ENCODE assay signal across 13 cellular contexts in genomic region chr17:50452627-50453300, GRCh38. TPM values are rescaled to one million over a fixed set of nuclear protein-coding genes. Genes with fewer than 3 reads are reported as not detected.
A peak's percentile ranks its signal among the peaks of the same experiment; 100 is the strongest.
DNase-seq lines count a peak whose midpoint lies in the region; ATAC-seq, FAIRE-seq and TF ChIP-seq lines count a peak whose summit lies in the region.
"Had no signal": no experiment of that assay in that cellular context is flagged by ENCODE, and none has a peak within 500 bp of the region (broad histone marks: within the 10 kb centered on the region; RNA-seq: fewer than 3 reads in every experiment).

No MANE protein-coding gene starts in this region.

- no peaks in the 10 kb centered on the region for H3K9me3 Mint-ChIP-seq in activated CD4-positive, alpha-beta T cell treated with anti-CD3 and anti-CD28 coated beads, Interleukin-2, amount 10 ng/mL, durations not matched to agents 7 days and 5 days
- H3K9me3 Mint-ChIP-seq: activated T-cell treated with anti-CD3 and anti-CD28 coated beads, Interleukin-2, amount 50 U/mL, for 4 hours; WTC11 had no signal

- no peak overlapping the region for H3K27ac ChIP-seq in adrenal gland

- CTCF ChIA-PET in activated CD4-positive, alpha-beta T cell treated with anti-CD3 and anti-CD28 coated beads, Interleukin-2, amount 10 ng/mL, durations not matched to agents 7 days and 5 days (lab: Charles Lee), result interaction anchor here (1.2 kb wide), 1 partner anchor 9 kb away, joined by 3 read pairs; no protein-coding TSS in a partner anchor

- H3K27me3 Mint-ChIP-seq in activated CD4-positive, alpha-beta T cell treated with anti-CD3 and anti-CD28 coated beads, Interleukin-2, amount 10 ng/mL, durations not matched to agents 7 days and 5 days, result no peaks in the 10 kb centered on the region

- no peak overlapping the region for H3K4me3 Mint-ChIP-seq in activated CD4-positive, alpha-beta T cell treated with anti-CD3 and anti-CD28 coated beads, Interleukin-2, amount 10 ng/mL, durations not matched to agents 7 days and 5 days
- H3K4me3 Mint-ChIP-seq: activated T-cell treated with anti-CD3 and anti-CD28 coated beads, Interleukin-2, amount 50 U/mL, for 4 hours; WTC11 had no signal

- no peaks in the 10 kb centered on the region for H3K36me3 Mint-ChIP-seq in activated CD4-positive, alpha-beta T cell treated with anti-CD3 and anti-CD28 coated beads, Interleukin-2, amount 10 ng/mL, durations not matched to agents 7 days and 5 days (ENCODE audit: low read depth)
- H3K36me3 Mint-ChIP-seq: WTC11 had no signal

- WGBS in adrenal gland, 4 donors, result 83 to 90% (median 86%) methylated on average over 10 of the region's 10 CpGs

- POLR2A ChIA-PET in activated CD4-positive, alpha-beta T cell treated with anti-CD3 and anti-CD28 coated beads, Interleukin-2, amount 10 ng/mL, durations not matched to agents 7 days and 5 days (lab: Charles Lee), result no interaction called here

- peaks cover 7% of the 10 kb centered on the region for H3K4me1 Mint-ChIP-seq in activated CD4-positive, alpha-beta T cell treated with anti-CD3 and anti-CD28 coated beads, Interleukin-2, amount 10 ng/mL, durations not matched to agents 7 days and 5 days
- H3K4me1 Mint-ChIP-seq: WTC11 had no signal

- TF ChIP-seq POLR2A in adrenal gland (IDR thresholded peaks at IDR 0.05), result no peak

- no peaks in the 10 kb centered on the region for H3K9me3 ChIP-seq in adrenal gland (replicated peaks in 1 of 3)

- no peak overlapping the region for H3K4me3 ChIP-seq in adrenal gland

- H3K27ac Mint-ChIP-seq in activated CD4-positive, alpha-beta T cell treated with anti-CD3 and anti-CD28 coated beads, Interleukin-2, amount 10 ng/mL, durations not matched to agents 7 days and 5 days, result no peak overlapping the region

- no peaks in the 10 kb centered on the region for H3K27me3 ChIP-seq in adrenal gland

- H3K4me1 ChIP-seq in adrenal gland (replicated peaks in 1 of 2), result peaks cover 9 to 21% of the 10 kb centered on the region in 2 donors

- FAIRE-seq in frontal cortex (lab: Jason Lieb, UNC), result no peak

- intact Hi-C loops in adrenal gland (cut with DNase I), result no loop called here

- DNase-seq in SKM-1 treated with dmso at 0.1 percent for 144 hours (lab: John Stamatoyannopoulos, UW; ENCODE audit: unreplicated experiment) (peak; percentile 28), SKM-1 (lab: John Stamatoyannopoulos, UW; ENCODE audit: unreplicated experiment) (no peak), NCI-H226 (peak; percentile 55), adrenal gland (no peak), frontal cortex (ENCODE audit: low spot score in 2 of 2) (no peak)
- no peak for DNase-seq in activated CD4-positive, alpha-beta T cell treated with anti-CD3 and anti-CD28 coated beads, Interleukin-2, amount 10 ng/mL, durations not matched to agents 7 days and 5 days
- DNase-seq: 8988T; activated T-cell treated with anti-CD3 and anti-CD28 coated beads, Interleukin-2, amount 50 U/mL, for 4 hours had no signal

- H3K36me3 ChIP-seq in adrenal gland (replicated peaks in 1 of 2), result no peaks in the 10 kb centered on the region

- ATAC-seq in esophagus mucosa, result peak; percentile 32
- no peak for ATAC-seq in GM21367 (IDR thresholded peaks at IDR 0.05; ENCODE audit: unreplicated experiment)
- ATAC-seq: activated T-cell treated with anti-CD3 and anti-CD28 coated beads, Interleukin-2, amount 50 U/mL, for 4 hours had no signal

- TF ChIP-seq CTCF in adrenal gland (IDR thresholded peaks at IDR 0.05), result no peak

RNA-seq across cellular contexts. Expression of gene CHAD, which starts 15.9 kb away (rescaled TPM):
- total RNA-seq in esophagus mucosa (not detected), adrenal gland (10 to 100 TPM in 2 of 8 donors, 1 to 10 TPM in 6; 2.6 to 26.6 (median 6.3) TPM), frontal cortex (not detected)
- polyA plus RNA-seq in adrenal gland, result 10 to 100 TPM in 2 of 3 donors, 1 to 10 TPM in 1; 7.2 to 11.1 (median 10.9) TPM
- total RNA-seq in activated CD4-positive, alpha-beta T cell treated with anti-CD3 and anti-CD28 coated beads, Interleukin-2, amount 10 ng/mL, durations not matched to agents 7 days and 5 days, result not detected
- total RNA-seq: activated T-cell treated with anti-CD3 and anti-CD28 coated beads, Interleukin-2, amount 50 U/mL, for 4 hours; mononuclear cell; subcutaneous adipose tissue had no signal

RNA-seq across cellular contexts. Expression of gene RSAD1, which starts 25.9 kb away (rescaled TPM):
- total RNA-seq in esophagus mucosa, result 10.8 TPM
- 10 to 100 TPM; 28.4 to 77.3 (median 51.8) TPM for total RNA-seq in adrenal gland
- 10 to 100 TPM; 31.6 to 69.0 (median 60.5) TPM for polyA plus RNA-seq in adrenal gland
- 17.1 TPM for total RNA-seq in frontal cortex
- total RNA-seq in activated CD4-positive, alpha-beta T cell treated with anti-CD3 and anti-CD28 coated beads, Interleukin-2, amount 10 ng/mL, durations not matched to agents 7 days and 5 days, result 10 to 100 TPM; 22.5 to 25.1 TPM

RNA-seq across cellular contexts. Expression of gene ACSF2, which starts 26.7 kb away (rescaled TPM):
- total RNA-seq in esophagus mucosa (15.1 TPM), adrenal gland (100 to 1,000 TPM in 7 of 8 donors, 10 to 100 TPM in 1; 92.1 to 434 (median 196) TPM), frontal cortex (2.0 TPM)
- polyA plus RNA-seq in adrenal gland, result 100 to 1,000 TPM in 2 of 3 donors, 10 to 100 TPM in 1; 92.5 to 306 (median 253) TPM
- 10 to 100 TPM; 24.5 to 31.4 TPM for total RNA-seq in activated CD4-positive, alpha-beta T cell treated with anti-CD3 and anti-CD28 coated beads, Interleukin-2, amount 10 ng/mL, durations not matched to agents 7 days and 5 days

RNA-seq across cellular contexts. Expression of gene LRRC59, which starts 55.4 kb away (rescaled TPM):
- total RNA-seq in esophagus mucosa, result 68.2 TPM
- total RNA-seq in adrenal gland, result 100 to 1,000 TPM in 6 of 8 donors, 10 to 100 TPM in 2; 88.6 to 337 (median 110) TPM
- polyA plus RNA-seq in adrenal gland, result 100 to 1,000 TPM in 1 of 3 donors, 10 to 100 TPM in 2; 38.0 to 305 (median 49.3) TPM
- 38.7 TPM for total RNA-seq in frontal cortex
- total RNA-seq in activated CD4-positive, alpha-beta T cell treated with anti-CD3 and anti-CD28 coated beads, Interleukin-2, amount 10 ng/mL, durations not matched to agents 7 days and 5 days, result 10 to 100 TPM; 60.8 to 68.5 TPM

RNA-seq across cellular contexts. Expression of gene MYCBPAP, which starts 55.5 kb away (rescaled TPM):
- total RNA-seq in esophagus mucosa (0.40 TPM), adrenal gland (1 to 10 TPM in 6 of 8 donors, under 1 TPM in 1, not detected in 1; 0.12 to 8.9 (median 2.3) TPM), frontal cortex (0.82 TPM)
- polyA plus RNA-seq in adrenal gland, result 1 to 10 TPM in 2 of 3 donors, under 1 TPM in 1; 0.27 to 4.4 (median 2.2) TPM
- total RNA-seq in activated CD4-positive, alpha-beta T cell treated with anti-CD3 and anti-CD28 coated beads, Interleukin-2, amount 10 ng/mL, durations not matched to agents 7 days and 5 days, result 1 to 10 TPM; 3.0 to 4.8 TPM

Comparison
In these comparisons a context has a peak if more than half of its experiments do, and no peak if none do; other contexts are left out.
1. DNase-seq: peak in SKM-1 treated with dmso at 0.1 percent for 144 hours (single experiment) and NCI-H226 (single experiment); none in SKM-1 (single experiment), adrenal gland (0 of 7), frontal cortex (0 of 2) and activated CD4-positive, alpha-beta T cell treated with anti-CD3 and anti-CD28 coated beads, Interleukin-2, amount 10 ng/mL, durations not matched to agents 7 days and 5 days (single experiment).